17 cellular contexts compared by ENCODE assay signal in genomic region chr5:138000102-138000723, GRCh38. TPM values are rescaled to one million over a fixed set of nuclear protein-coding genes. Genes with fewer than 3 reads are reported as not detected.
A peak's percentile ranks its signal among the peaks of the same experiment; 100 is the strongest.
DNase-seq lines count a peak whose midpoint lies in the region; ATAC-seq and TF ChIP-seq lines count a peak whose summit lies in the region.
"Had no signal": no experiment of that assay in that cellular context is flagged by ENCODE, and none has a peak within 500 bp of the region (broad histone marks: within the 10 kb centered on the region; RNA-seq: fewer than 3 reads in every experiment).

No MANE protein-coding gene starts in this region.

- H3K27ac ChIP-seq in PC-3 (ENCODE audit: low read length) (no peak overlapping the region), osteoblast (ENCODE audit: low read depth, low read length) (peak overlapping the region; percentile 59)
- H3K27ac ChIP-seq: lower lobe of right lung, upper lobe of left lung had no signal

- intact Hi-C loops in PC-3 (cut with micrococcal nuclease), result no loop called here

- no peak overlapping the region for H3K4me3 ChIP-seq in PC-3 (ENCODE audit: low read length)
- no peak overlapping the region for H3K4me3 ChIP-seq in osteoblast (ENCODE audit: insufficient read depth, low read length)
- H3K4me3 ChIP-seq: HAP-1, lower lobe of right lung, upper lobe of left lung had no signal

- H3K4me2 ChIP-seq in PC-3 (ENCODE audit: low read length) (no peak overlapping the region), osteoblast (ENCODE audit: insufficient read depth, low read length) (no peak overlapping the region)

- H3K27me3 ChIP-seq in PC-3 (ENCODE audit: low read length), result no peaks in the 10 kb centered on the region
- H3K27me3 ChIP-seq in osteoblast (ENCODE audit: insufficient read depth, low read length), result no peaks in the 10 kb centered on the region
- H3K27me3 ChIP-seq: upper lobe of left lung had no signal

- H3K9ac ChIP-seq in PC-3 (ENCODE audit: low read length), result no peak overlapping the region

- peaks cover 14% of the 10 kb centered on the region; the same call in 1 of the 2 replicates for H3K4me1 ChIP-seq in PC-3 (ENCODE audit: insufficient read depth, low read length)
- H3K4me1 ChIP-seq in osteoblast (ENCODE audit: insufficient read depth, low read length), result peaks cover 20% of the 10 kb centered on the region

- H3F3A ChIP-seq in PC-3 (ENCODE audit: low read length, unreplicated experiment), result no peaks in the 10 kb centered on the region

- 0 out of 2 replicates have a peak, but pooled peaks cover 5% of the 10 kb centered on the region for H3K79me2 ChIP-seq in PC-3 (ENCODE audit: low read length)
- H3K79me2 ChIP-seq in osteoblast (ENCODE audit: insufficient read depth, low read length), result peaks cover 54% of the 10 kb centered on the region

- H3K36me3 ChIP-seq in PC-3 (ENCODE audit: low read depth, low read length) (peaks cover 13% of the 10 kb centered on the region), osteoblast (ENCODE audit: insufficient read depth, low read length) (peaks cover 18% of the 10 kb centered on the region)

- no peak for TF ChIP-seq POLR2A in erythroblast (IDR thresholded peaks at IDR 0.05; ENCODE audit: low read length)

- no peaks in the 10 kb centered on the region for H4K20me1 ChIP-seq in PC-3 (ENCODE audit: low read length)
- no peaks in the 10 kb centered on the region for H4K20me1 ChIP-seq in osteoblast (ENCODE audit: insufficient read depth, low read length)

- H2AFZ ChIP-seq in PC-3 (ENCODE audit: low read length) (no peak overlapping the region), osteoblast (ENCODE audit: low read length) (no peak overlapping the region)

- POLR2A ChIA-PET in PC-3 (lab: Charles Lee; ENCODE audit: unreplicated experiment), result no interaction called here

- H3K9me3 ChIP-seq in PC-3 (ENCODE audit: low read length) (no peaks in the 10 kb centered on the region), osteoblast (ENCODE audit: low read depth, low read length) (no peaks in the 10 kb centered on the region)
- H3K9me3 ChIP-seq: HAP-1, lower lobe of right lung, upper lobe of left lung had no signal

- DNase-seq in Daoy (ENCODE audit: low read depth) (peak; percentile 35), PC-3 (peak; percentile 5), erythroblast (lab: John Stamatoyannopoulos, UW) (peak; percentile 5 to 51), osteoblast (ENCODE audit: insufficient read length, low spot score, missing footprints) (no peak), middle frontal gyrus (ENCODE audit: extremely low spot score, low spot score) (no peak), NCI-H748 treated with DMSO at 0.1 percent for 48 hours (lab: John Stamatoyannopoulos, UW) (no peak)
- DNase-seq: activated CD4-positive, CD25-positive, alpha-beta regulatory T cell treated with anti-CD3 and anti-CD28 coated beads, Interleukin-2, amount 50 U/mL, for 72 hours; activated effector memory CD4-positive, alpha-beta T cell treated with Interleukin-2 at 50 U/mL for 16 hours; CD4-positive, alpha-beta T cell; lower lobe of right lung; MM.1S; NCI-H446; retina had no signal

- no peaks in the 10 kb centered on the region for H3K9me2 ChIP-seq in PC-3 (replicated peaks; ENCODE audit: low read length)

- BruUV-seq in PC-3 (replicated peaks; lab: Mats Ljungman, UMichigan), result no TSS peak

- ATAC-seq in PC-3 (no peak), GM18502 (IDR thresholded peaks at IDR 0.05; ENCODE audit: poor library complexity, unreplicated experiment) (no peak), HG03378 (IDR thresholded peaks at IDR 0.05; ENCODE audit: unreplicated experiment) (no peak)

- CTCF ChIA-PET in PC-3 (lab: Charles Lee), result no interaction called here

- TF ChIP-seq CTCF in PC-3 (conservative IDR thresholded peaks at IDR 0.05; ENCODE audit: low read depth, low read length) (no peak), osteoblast (IDR thresholded peaks at IDR 0.05; ENCODE audit: extremely low read depth, low read depth, low read length) (no peak)

RNA-seq across cellular contexts. Expression of gene FAM13B, which starts 32.7 kb away (rescaled TPM):
- total RNA-seq in Daoy (2014; rRNA removed; shearing (Covaris generic)), result 10.3 and 26.8 TPM in 2 replicates
- total RNA-seq in PC-3 (2014; rRNA removed), result 10.5 and 13.0 TPM in 2 replicates
- total RNA-seq in osteoblast, result 55.7 and 59.7 TPM in 2 replicates

Comparison
In these comparisons a context has a peak if more than half of its experiments do, and no peak if none do; other contexts are left out.
1. DNase-seq: peak in Daoy (single experiment), PC-3 (single experiment) and erythroblast (2 of 2); none in osteoblast (single experiment), middle frontal gyrus (single experiment) and NCI-H748 treated with DMSO at 0.1 percent for 48 hours (single experiment).